Comparison of ENCODE assay signal across 27 cellular contexts in the genomic region with DNA sequence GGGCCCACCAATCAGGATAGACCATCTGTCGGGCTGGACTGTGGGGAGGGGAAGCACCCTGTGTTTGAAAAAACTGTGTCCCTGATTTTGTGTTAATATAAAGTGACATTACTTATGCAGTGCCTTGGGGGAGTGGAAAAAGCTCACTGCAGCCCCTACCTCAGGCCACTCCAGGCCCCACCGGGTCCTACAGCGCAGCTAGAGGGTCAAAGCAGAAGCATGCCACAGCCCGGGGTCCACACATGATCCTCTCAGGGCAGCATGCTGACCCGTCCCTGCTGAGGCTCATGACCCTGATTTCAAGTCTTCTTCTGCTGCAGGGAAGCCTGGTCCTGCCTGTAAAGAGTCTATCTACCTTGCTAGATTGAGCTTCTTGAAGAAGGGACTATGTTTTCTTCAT.
"Had no signal": no experiment of that assay in that cellular context is flagged by ENCODE, and none has a peak within 500 bp of the region (broad histone marks: within the 10 kb centered on the region; RNA-seq: fewer than 3 reads in every experiment).

No MANE protein-coding gene starts in this region.

- H3K27me3 ChIP-seq: colonic mucosa, esophagus squamous epithelium, gastrocnemius medialis, heart right ventricle, left lung had no signal

- DNase-seq: colonic mucosa; cortex of kidney; effector CD8-positive, alpha-beta T cell; effector memory CD8-positive, alpha-beta T cell; endodermal cell; erythroblast; esophagus squamous epithelium; foreskin fibroblast; foreskin melanocyte; gastrocnemius medialis; glutamatergic neuron; head of caudate nucleus; heart right ventricle; hippocampal formation; left cardiac atrium; left lung; left ventricle myocardium superior; lower lobe of right lung; mesendoderm; midbrain had no signal

- H3K4me3 Mint-ChIP-seq: dendritic cell treated with granulocyte-macrophage colony-stimulating factor and Interleukin-4, amounts not matched to agents 40 ng/mL and 50 ng/mL, for 4 days; effector memory CD8-positive, alpha-beta T cell; endodermal cell; memory B cell had no signal

- H3K4me3 ChIP-seq: colonic mucosa, esophagus squamous epithelium, gastrocnemius medialis, heart right ventricle, left lung, lower lobe of right lung had no signal

- H3K36me3 Mint-ChIP-seq: memory B cell had no signal

- H3K27ac Mint-ChIP-seq: dendritic cell treated with granulocyte-macrophage colony-stimulating factor and Interleukin-4, amounts not matched to agents 40 ng/mL and 50 ng/mL, for 4 days; effector memory CD8-positive, alpha-beta T cell; endodermal cell; memory B cell had no signal

- FAIRE-seq: endometrium, islet of Langerhans, keratinocyte had no signal

- H3K4me1 Mint-ChIP-seq: memory B cell had no signal

- H3K4me1 ChIP-seq: colonic mucosa, left lung, lower lobe of right lung had no signal

- H3K36me3 ChIP-seq: colonic mucosa, esophagus squamous epithelium, gastrocnemius medialis, heart right ventricle, left lung, lower lobe of right lung had no signal

- H3K9me3 Mint-ChIP-seq: dendritic cell treated with granulocyte-macrophage colony-stimulating factor and Interleukin-4, amounts not matched to agents 40 ng/mL and 50 ng/mL, for 4 days; effector memory CD8-positive, alpha-beta T cell; endodermal cell had no signal

- H3K27ac ChIP-seq: colonic mucosa, epithelial cell of prostate, esophagus squamous epithelium, gastrocnemius medialis, left lung, lower lobe of right lung had no signal

- ATAC-seq: effector memory CD8-positive, alpha-beta T cell; esophagus mucosa; gastrocnemius medialis; heart right ventricle; left cardiac atrium; left lung; left ventricle myocardium superior; lower lobe of right lung had no signal

- H3K9me3 ChIP-seq: colonic mucosa, esophagus squamous epithelium, gastrocnemius medialis, left lung, lower lobe of right lung had no signal

- H3K27me3 Mint-ChIP-seq: dendritic cell treated with granulocyte-macrophage colony-stimulating factor and Interleukin-4, amounts not matched to agents 40 ng/mL and 50 ng/mL, for 4 days; effector memory CD8-positive, alpha-beta T cell; memory B cell had no signal
